In genomic region chr10:119269737-119270136, GRCh38 we compare ENCODE assay signal across 12 cellular contexts.
DNase-seq lines count a peak whose midpoint lies in the region; ATAC-seq and TF ChIP-seq lines count a peak whose summit lies in the region.
"Had no signal": no experiment of that assay in that cellular context is flagged by ENCODE, and none has a peak within 500 bp of the region (broad histone marks: within the 10 kb centered on the region; RNA-seq: fewer than 3 reads in every experiment).

No MANE protein-coding gene starts in this region.

- DNase-seq in CD14-positive monocyte (ENCODE audit: low spot score) (no peak), endodermal cell (peak; percentile 35), A673 (ENCODE audit: low spot score) (no peak), psoas muscle (no peak)
- DNase-seq: NCI-H1092 treated with DMSO at 0.1 percent for 48 hours; NCI-H446 treated with DMSO at 0.1 percent for 48 hours; stimulated activated CD4-positive, alpha-beta T cell treated with anti-CD3 and anti-CD28 coated beads, Interleukin-12 subunit alpha, Interleukin-12 subunit beta, amount 100 ng/mL, for 4 hours had no signal

- H3K36me3 Mint-ChIP-seq in CD14-positive monocyte (peaks cover 7 to 14% of the 10 kb centered on the region in 2 donors), endodermal cell (ENCODE audit: low read depth) (no peaks in the 10 kb centered on the region)

- CTCF ChIA-PET in A673 (lab: Charles Lee): no interaction called here

- no peak overlapping the region for H3K4me3 ChIP-seq in endodermal cell (ENCODE audit: low read length)
- no peak overlapping the region for H3K4me3 ChIP-seq in neutrophil (ENCODE audit: low read depth in 1 of 2, low read length in 1 of 2)
- no peak overlapping the region for H3K4me3 ChIP-seq in A673 (ENCODE audit: low read depth, low read length, poor library complexity, severe bottlenecking)
- H3K4me3 ChIP-seq in psoas muscle: no peak overlapping the region
- H3K4me3 ChIP-seq: BLaER1 treated with 17β-estradiol and CSF1 and Interleukin-3, amounts not matched to agents 10 nM and 100 nM had no signal

- H3K27ac Mint-ChIP-seq in CD14-positive monocyte (peak overlapping the region in 5 of 7 donors; percentile 49 to 99 (median 73)), endodermal cell (no peak overlapping the region)

- H3K27ac ChIP-seq in KOPT-K1 (ENCODE audit: low read depth, low read length, poor library complexity, severe bottlenecking) (peak overlapping the region; percentile 97), endodermal cell (ENCODE audit: low read depth, low read length) (no peak overlapping the region), neutrophil (peak overlapping the region; percentile 93), A673 (ENCODE audit: low read depth, low read length, poor library complexity, severe bottlenecking) (no peak overlapping the region), psoas muscle (no peak overlapping the region)

- H3K9ac ChIP-seq in endodermal cell (ENCODE audit: extremely low read depth, low read length, poor library complexity, severe bottlenecking): no peak overlapping the region
- H3K9ac ChIP-seq: BLaER1 treated with 17β-estradiol and CSF1 and Interleukin-3, amounts not matched to agents 10 nM and 100 nM had no signal

- H3K36me3 ChIP-seq in KOPT-K1 (ENCODE audit: insufficient read depth, low read length) (0 out of 2 replicates have a peak, but pooled peaks cover 9% of the 10 kb centered on the region), endodermal cell (ENCODE audit: control insufficient read depth, insufficient read depth, low read length) (no peaks in the 10 kb centered on the region), neutrophil (no peaks in the 10 kb centered on the region), A673 (ENCODE audit: insufficient read depth, low read length, poor library complexity, severe bottlenecking) (no peaks in the 10 kb centered on the region), psoas muscle (ENCODE audit: insufficient read depth in 1 of 2, low read depth in 1 of 2) (no peaks in the 10 kb centered on the region)
- H3K36me3 ChIP-seq: BLaER1 treated with 17β-estradiol and CSF1 and Interleukin-3, amounts not matched to agents 10 nM and 100 nM had no signal

- intact Hi-C loops in CD14-positive monocyte (cut with micrococcal nuclease) (loop anchor here (2.0 to 5.0 kb wide), 6 partner anchors 37 to 187 kb away; partner anchors contain the start of genes EIF3A (in 1 of the 2) and GRK5 (in 1 of the 2)), A673 (cut with micrococcal nuclease; ENCODE audit: unreplicated experiment) (no loop called here), psoas muscle (cut with DNase I) (no loop called here)

- ATAC-seq in GM21576 (IDR thresholded peaks at IDR 0.05; ENCODE audit: unreplicated experiment) (no peak), GM19467 (IDR thresholded peaks at IDR 0.05; ENCODE audit: unreplicated experiment) (no peak), psoas muscle (no peak)

- peaks cover 0 to 9% (median 0%) of the 10 kb centered on the region in 7 donors for H3K9me3 Mint-ChIP-seq in CD14-positive monocyte
- H3K9me3 Mint-ChIP-seq in endodermal cell: no peaks in the 10 kb centered on the region

- H3K9me3 ChIP-seq in KOPT-K1 (ENCODE audit: insufficient read depth, low read length, poor library complexity, severe bottlenecking) (no peaks in the 10 kb centered on the region), endodermal cell (ENCODE audit: control insufficient read depth, low read length) (no peaks in the 10 kb centered on the region), neutrophil (no peaks in the 10 kb centered on the region), A673 (ENCODE audit: low read depth, low read length, poor library complexity, severe bottlenecking) (no peaks in the 10 kb centered on the region), psoas muscle (no peaks in the 10 kb centered on the region)
- H3K9me3 ChIP-seq: BLaER1 treated with 17β-estradiol and CSF1 and Interleukin-3, amounts not matched to agents 10 nM and 100 nM had no signal

- H3K4me3 Mint-ChIP-seq in CD14-positive monocyte: peak overlapping the region in 1 of 2 donors; percentile 63
- no peak overlapping the region for H3K4me3 Mint-ChIP-seq in endodermal cell

- H3K4me1 ChIP-seq in endodermal cell (ENCODE audit: control insufficient read depth, insufficient read depth, low read length): peaks cover 9% of the 10 kb centered on the region
- peaks cover 44 to 58% of the 10 kb centered on the region in 2 experiments for H3K4me1 ChIP-seq in neutrophil (ENCODE audit: control insufficient read depth in 1 of 2, insufficient read depth in 1 of 2, low read depth in 1 of 2, low read length in 1 of 2)
- H3K4me1 ChIP-seq in A673 (ENCODE audit: insufficient read depth, low read length, poor library complexity, severe bottlenecking): peaks cover 33% of the 10 kb centered on the region
- H3K4me1 ChIP-seq in psoas muscle: peaks cover 9% of the 10 kb centered on the region

- H3K27me3 ChIP-seq in endodermal cell (ENCODE audit: control insufficient read depth, insufficient read depth, low read length, poor library complexity, severe bottlenecking) (no peaks in the 10 kb centered on the region), neutrophil (no peaks in the 10 kb centered on the region), A673 (replicated peaks; ENCODE audit: insufficient read depth, low read depth, low read length, poor library complexity) (no peaks in the 10 kb centered on the region), psoas muscle (ENCODE audit: insufficient read depth in 3 of 3, low read length in 2 of 3) (no peaks in the 10 kb centered on the region)
- H3K27me3 ChIP-seq: BLaER1 treated with 17β-estradiol and CSF1 and Interleukin-3, amounts not matched to agents 10 nM and 100 nM had no signal

- POLR2A ChIA-PET in A673 (lab: Charles Lee; ENCODE audit: low non-redundant PET): no interaction called here

- BruUV-seq in A673 (replicated peaks; lab: Mats Ljungman, UMichigan): no TSS peak

- 80 to 95% methylated on average over 1 to 3 of the region's 3 CpGs for WGBS in endodermal cell (ENCODE audit: insufficient coverage in 1 of 2, insufficient read length in 1 of 2), 2 experiments
- 90 to 100% (median 95%) methylated on average over 3 of the region's 3 CpGs for WGBS in psoas muscle, 3 donors

- H3K27me3 Mint-ChIP-seq in CD14-positive monocyte (ENCODE audit: low read depth in 3 of 3) (peaks cover 0 to 8% (median 6%) of the 10 kb centered on the region in 3 donors), endodermal cell (ENCODE audit: insufficient read depth) (no peaks in the 10 kb centered on the region)

- no peak for TF ChIP-seq CTCF in CD14-positive monocyte (IDR thresholded peaks at IDR 0.05)
- no peak for TF ChIP-seq CTCF in endodermal cell (conservative IDR thresholded peaks at IDR 0.05)
- no peak for TF ChIP-seq CTCF in neutrophil (IDR thresholded peaks at IDR 0.05)
- TF ChIP-seq CTCF in A673 (conservative IDR thresholded peaks at IDR 0.05; ENCODE audit: low read depth, low read length): no peak
- TF ChIP-seq CTCF in psoas muscle (IDR thresholded peaks at IDR 0.05): no peak

- H3K4me1 Mint-ChIP-seq in CD14-positive monocyte (peaks cover 40% of the 10 kb centered on the region), endodermal cell (peaks cover 26% of the 10 kb centered on the region)

Comparison
In these comparisons a context has a peak if more than half of its experiments do, and no peak if none do; other contexts are left out.
1. H3K27ac ChIP-seq: peak in KOPT-K1 (single experiment) and neutrophil (single experiment); none in endodermal cell (single experiment), A673 (single experiment) and psoas muscle (single experiment).
2. intact Hi-C loops: an anchor here in CD14-positive monocyte (2.0 to 5.0 kb wide); none called in A673 and psoas muscle.